ENCODE assay signal across 7 cellular contexts in the genomic region with DNA sequence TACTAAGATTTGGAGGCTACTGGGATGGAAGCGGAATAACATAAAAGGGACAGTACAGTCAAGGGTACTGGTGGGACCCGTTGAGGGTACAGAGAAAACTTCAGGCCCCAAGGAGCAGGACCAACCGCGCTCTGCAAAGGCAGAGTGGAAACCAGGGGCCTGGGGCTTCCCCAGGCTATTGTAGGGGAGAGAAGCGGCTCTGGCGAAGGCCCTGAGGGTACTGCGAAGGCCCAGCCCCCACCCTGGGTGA. TPM values are rescaled to one million over a fixed set of nuclear protein-coding genes. Genes with fewer than 3 reads are reported as not detected.
DNase-seq lines count a peak whose midpoint lies in the region; ATAC-seq and TF ChIP-seq lines count a peak whose summit lies in the region.
"Had no signal": no experiment of that assay in that cellular context is flagged by ENCODE, and none has a peak within 500 bp of the region (broad histone marks: within the 10 kb centered on the region; RNA-seq: fewer than 3 reads in every experiment).

No MANE protein-coding gene starts in this region.

- H3K27me3 ChIP-seq in GM23338 (ENCODE audit: insufficient read depth), result no peaks in the 10 kb centered on the region

- peaks cover 6% of the 10 kb centered on the region; the same call in 1 of the 2 replicates for H4K20me1 ChIP-seq in GM23338 (replicated peaks; ENCODE audit: insufficient read depth)

- H2AFZ ChIP-seq in GM23338, result 0 out of 2 replicates have a peak overlapping the region, but pooled peaks have one; percentile 32

- H3K27me3 Mint-ChIP-seq in GM23338 (ENCODE audit: insufficient read depth, low read depth, poor library complexity) (peaks cover 3% of the 10 kb centered on the region), MCF 10A (ENCODE audit: insufficient read depth, unreplicated experiment) (no peaks in the 10 kb centered on the region)
- no peaks in the 10 kb centered on the region for H3K27me3 Mint-ChIP-seq in natural killer cell treated with Interleukin-12 subunit alpha and Interleukin-12 subunit beta and Interleukin-15 and Interleukin-18, amount 100 ng/mL, for 72 hours

- H3K27ac Mint-ChIP-seq in GM23338 (peak overlapping the region; percentile 93; the same call in 1 of the 2 replicates), MCF 10A (ENCODE audit: low read depth, unreplicated experiment) (peak overlapping the region; percentile 72)
- no peak overlapping the region for H3K27ac Mint-ChIP-seq in natural killer cell treated with Interleukin-12 subunit alpha and Interleukin-12 subunit beta and Interleukin-15 and Interleukin-18, amount 100 ng/mL, for 72 hours

- CTCF ChIA-PET in MCF 10A (lab: Yijun Ruan, JAX), result interaction anchor here (0.9 to 2.4 kb wide), 6 partner anchors 9 to 43 kb away, joined by 3 to 12 read pairs (median 8); partner anchors contain the start of genes CCDC107 and RMRP

- TF ChIP-seq CTCF in GM23338 (conservative IDR thresholded peaks at IDR 0.05; ENCODE audit: low read depth in 2 of 2) (no peak), MCF 10A (IDR thresholded peaks at IDR 0.05; ENCODE audit: unreplicated experiment) (no peak)

- no peaks in the 10 kb centered on the region; the same call in 1 of the 3 replicates for H3K9me3 Mint-ChIP-seq in GM23338
- no peaks in the 10 kb centered on the region for H3K9me3 Mint-ChIP-seq in MCF 10A (ENCODE audit: unreplicated experiment)
- no peaks in the 10 kb centered on the region for H3K9me3 Mint-ChIP-seq in natural killer cell treated with Interleukin-12 subunit alpha and Interleukin-12 subunit beta and Interleukin-15 and Interleukin-18, amount 100 ng/mL, for 72 hours

- H3K9me2 ChIP-seq in GM23338 (ENCODE audit: insufficient read depth), result no peaks in the 10 kb centered on the region

- peak overlapping the region; percentile 94 for H3K4me3 ChIP-seq in GM23338

- H3K4me3 Mint-ChIP-seq in GM23338, result peak overlapping the region; percentile 95
- H3K4me3 Mint-ChIP-seq in MCF 10A (ENCODE audit: unreplicated experiment), result peak overlapping the region; percentile 79
- peak overlapping the region; percentile 31 for H3K4me3 Mint-ChIP-seq in natural killer cell treated with Interleukin-12 subunit alpha and Interleukin-12 subunit beta and Interleukin-15 and Interleukin-18, amount 100 ng/mL, for 72 hours

- peaks cover 17% of the 10 kb centered on the region; the same call in 1 of the 2 replicates for H3K4me1 ChIP-seq in GM23338 (ENCODE audit: insufficient read depth)

- H3K27ac ChIP-seq in GM23338 (ENCODE audit: low read depth), result no peak overlapping the region
- H3K27ac ChIP-seq: KMS-11 had no signal

- H3K79me2 ChIP-seq in GM23338 (replicated peaks; ENCODE audit: insufficient read depth), result peaks cover 22% of the 10 kb centered on the region

- intact Hi-C loops in MCF 10A (cut with micrococcal nuclease), result loop anchor here (2.0 kb wide), 1 partner anchor 30 kb away; the partner anchor contains the start of genes CCDC107 and RMRP

- DNase-seq in GM23338 (ENCODE audit: low spot score) (no peak), MCF 10A (ENCODE audit: unreplicated experiment) (no peak), islet precursor cell (no peak), NCI-H526 (lab: John Stamatoyannopoulos, UW) (no peak)
- DNase-seq in natural killer cell treated with Interleukin-12 subunit alpha and Interleukin-12 subunit beta and Interleukin-15 and Interleukin-18, amount 100 ng/mL, for 72 hours (ENCODE audit: low spot score), result no peak

- H3K36me3 Mint-ChIP-seq in GM23338 (ENCODE audit: low read depth), result peaks cover 46% of the 10 kb centered on the region
- peaks cover 28% of the 10 kb centered on the region for H3K36me3 Mint-ChIP-seq in MCF 10A (ENCODE audit: insufficient read depth, unreplicated experiment)
- H3K36me3 Mint-ChIP-seq in natural killer cell treated with Interleukin-12 subunit alpha and Interleukin-12 subunit beta and Interleukin-15 and Interleukin-18, amount 100 ng/mL, for 72 hours, result no peaks in the 10 kb centered on the region

- H3K4me1 Mint-ChIP-seq in GM23338 (peaks cover 33% of the 10 kb centered on the region), MCF 10A (ENCODE audit: insufficient read depth, unreplicated experiment) (peaks cover 24% of the 10 kb centered on the region)
- peaks cover 5 to 16% of the 10 kb centered on the region in 2 donors for H3K4me1 Mint-ChIP-seq in natural killer cell treated with Interleukin-12 subunit alpha and Interleukin-12 subunit beta and Interleukin-15 and Interleukin-18, amount 100 ng/mL, for 72 hours (ENCODE audit: low read depth in 2 of 2)

- H3F3A ChIP-seq in GM23338 (replicated peaks; ENCODE audit: low read depth), result 0 out of 2 replicates have a peak, but pooled peaks cover 4% of the 10 kb centered on the region

- no TSS peak for BruUV-seq in MCF 10A (replicated peaks; lab: Mats Ljungman, UMichigan)

- H3K36me3 ChIP-seq in GM23338 (ENCODE audit: insufficient read depth), result peaks cover 17% of the 10 kb centered on the region

- H3K4me2 ChIP-seq in GM23338, result peak overlapping the region; percentile 96
- H3K4me2 ChIP-seq: KMS-11 had no signal

- ATAC-seq in GM23338, result no peak
- no peak for ATAC-seq in natural killer cell treated with Interleukin-12 subunit alpha and Interleukin-12 subunit beta and Interleukin-15 and Interleukin-18, amount 100 ng/mL, for 72 hours
- no peak for ATAC-seq in HG03521 (IDR thresholded peaks at IDR 0.05; ENCODE audit: unreplicated experiment)

- POLR2A ChIA-PET in MCF 10A (lab: Yijun Ruan, JAX), result interaction anchor here (0.6 to 5.4 kb wide), 12 partner anchors 10 to 124 kb away, joined by 3 to 38 read pairs (median 6); partner anchors contain the start of genes ARHGEF39, CA9, CCDC107 and CREB3

TF ChIP-seq in GM23338, 12 proteins besides CTCF, POLR2A, EP300 and RAD21 (continues in another document):
- TF ChIP-seq JUNB (IDR thresholded peaks at IDR 0.05; ENCODE audit: unreplicated experiment) (no peak), CREB1 (CRISPR knock-in tag; IDR thresholded peaks at IDR 0.05; ENCODE audit: low read depth) (no peak), EZH2 (IDR thresholded peaks at IDR 0.05; ENCODE audit: low read depth, unreplicated experiment) (no peak), ZNF331 (CRISPR knock-in tag; IDR thresholded peaks at IDR 0.05; ENCODE audit: low read depth) (no peak), NANOG (IDR thresholded peaks at IDR 0.05; ENCODE audit: borderline replicate concordance) (no peak), POLR2AphosphoS5 (IDR thresholded peaks at IDR 0.05; ENCODE audit: low read depth) (no peak), ZNF114 (CRISPR knock-in tag; IDR thresholded peaks at IDR 0.05) (no peak), EZH2phosphoT487 (IDR thresholded peaks at IDR 0.05; ENCODE audit: unreplicated experiment) (no peak)

RNA-seq across cellular contexts. Expression of gene TPM2, which starts 0.4 kb away (rescaled TPM):
- total RNA-seq in GM23338 (2014; rRNA removed; shearing (Covaris generic)), result 116 and 141 TPM in 2 replicates
- polyA plus RNA-seq in GM23338 (2016; fragmentation: Nextera tagmentation; extraction: Ambion mirVana), result 488 and 540 TPM in 2 replicates
- total RNA-seq in MCF 10A (2022), result 161 and 207 TPM in 2 replicates
- 1 to 10 TPM; 1.4 to 5.9 TPM for total RNA-seq in natural killer cell treated with Interleukin-12 subunit alpha and Interleukin-12 subunit beta and Interleukin-15 and Interleukin-18, amount 100 ng/mL, for 72 hours

RNA-seq across cellular contexts. Expression of gene CA9, which starts 15.5 kb away (rescaled TPM):
- not detected in 2 replicates for total RNA-seq in GM23338 (2014; rRNA removed; shearing (Covaris generic))
- 1.1 and 2.2 TPM in 2 replicates for polyA plus RNA-seq in GM23338 (2016; fragmentation: Nextera tagmentation; extraction: Ambion mirVana)
- not detected in 2 replicates for total RNA-seq in MCF 10A (2022)
- not detected for total RNA-seq in natural killer cell treated with Interleukin-12 subunit alpha and Interleukin-12 subunit beta and Interleukin-15 and Interleukin-18, amount 100 ng/mL, for 72 hours

RNA-seq across cellular contexts. Expression of gene ARHGEF39, which starts 24.3 kb away (rescaled TPM):
- 16.8 and 25.7 TPM in 2 replicates for total RNA-seq in GM23338 (2014; rRNA removed; shearing (Covaris generic))
- 25.2 and 31.0 TPM in 2 replicates for polyA plus RNA-seq in GM23338 (2016; fragmentation: Nextera tagmentation; extraction: Ambion mirVana)
- total RNA-seq in MCF 10A (2022), result 2.9 and 5.1 TPM in 2 replicates
- 10 to 100 TPM in 1 of 2 donors, 1 to 10 TPM in 1; 4.6 to 14.2 TPM for total RNA-seq in natural killer cell treated with Interleukin-12 subunit alpha and Interleukin-12 subunit beta and Interleukin-15 and Interleukin-18, amount 100 ng/mL, for 72 hours

RNA-seq across cellular contexts. Expression of gene CCDC107, which starts 31.2 kb away (rescaled TPM):
- total RNA-seq in GM23338 (2014; rRNA removed; shearing (Covaris generic)), result 2.4 and 6.9 TPM in 2 replicates
- polyA plus RNA-seq in GM23338 (2016; fragmentation: Nextera tagmentation; extraction: Ambion mirVana), result 18.4 and 20.8 TPM in 2 replicates
- 10.6 and 12.5 TPM in 2 replicates for total RNA-seq in MCF 10A (2022)
- 10 to 100 TPM; 12.0 to 21.5 TPM for total RNA-seq in natural killer cell treated with Interleukin-12 subunit alpha and Interleukin-12 subunit beta and Interleukin-15 and Interleukin-18, amount 100 ng/mL, for 72 hours

RNA-seq across cellular contexts. Expression of gene RMRP, which starts 31.5 kb away (rescaled TPM):
- 8,626 and 33,360 TPM in 2 replicates for total RNA-seq in GM23338 (2014; rRNA removed; shearing (Covaris generic))
- polyA plus RNA-seq in GM23338 (2016; fragmentation: Nextera tagmentation; extraction: Ambion mirVana), result 15.3 and 43.0 TPM in 2 replicates
- 13,245 and 17,503 TPM in 2 replicates for total RNA-seq in MCF 10A (2022)
- total RNA-seq in natural killer cell treated with Interleukin-12 subunit alpha and Interleukin-12 subunit beta and Interleukin-15 and Interleukin-18, amount 100 ng/mL, for 72 hours, result 1,000 to 10,000 TPM; 3,856 to 4,437 TPM

Comparison
In these comparisons a context has a peak if more than half of its experiments do, and no peak if none do; other contexts are left out.
1. H3K27ac Mint-ChIP-seq: peak in GM23338 (single experiment) and MCF 10A (single experiment); none in natural killer cell treated with Interleukin-12 subunit alpha and Interleukin-12 subunit beta and Interleukin-15 and Interleukin-18, amount 100 ng/mL, for 72 hours (0 of 2).
2. H3K4me3 Mint-ChIP-seq: peak in every context shown above with its lines; median percentile 95 in GM23338; 79 in MCF 10A; 31 in natural killer cell treated with Interleukin-12 subunit alpha and Interleukin-12 subunit beta and Interleukin-15 and Interleukin-18, amount 100 ng/mL, for 72 hours.
3. RNA of gene TPM2, which starts 0.4 kb away (total RNA-seq): 161 to 207 TPM in MCF 10A and 116 to 141 TPM in GM23338; 1.4 to 5.9 TPM in natural killer cell treated with Interleukin-12 subunit alpha and Interleukin-12 subunit beta and Interleukin-15 and Interleukin-18, amount 100 ng/mL, for 72 hours; every median in the first group is over 10 times any median in the second.